1 cellular context compared by ENCODE assay signal in genomic region chr5:119329701-119330100, GRCh38.
TF ChIP-seq lines count a peak whose summit lies in the region.

No MANE protein-coding gene starts in this region.

TF ChIP-seq in GM23338, 12 proteins besides CTCF, POLR2A, EP300 and RAD21 (continued from another document):
- TF ChIP-seq ZNF462 (CRISPR knock-in tag; IDR thresholded peaks at IDR 0.05) (no peak), CREB1 (CRISPR knock-in tag; IDR thresholded peaks at IDR 0.05; ENCODE audit: low read depth) (no peak), EZH2 (IDR thresholded peaks at IDR 0.05; ENCODE audit: low read depth, unreplicated experiment) (no peak), ZNF114 (CRISPR knock-in tag; IDR thresholded peaks at IDR 0.05) (no peak), NANOG (IDR thresholded peaks at IDR 0.05; ENCODE audit: borderline replicate concordance) (no peak), STAT1 (IDR thresholded peaks at IDR 0.05; ENCODE audit: unreplicated experiment) (no peak)
TF ChIP-seq in GM23338: peak in this region for 0.
